In the genomic region with DNA sequence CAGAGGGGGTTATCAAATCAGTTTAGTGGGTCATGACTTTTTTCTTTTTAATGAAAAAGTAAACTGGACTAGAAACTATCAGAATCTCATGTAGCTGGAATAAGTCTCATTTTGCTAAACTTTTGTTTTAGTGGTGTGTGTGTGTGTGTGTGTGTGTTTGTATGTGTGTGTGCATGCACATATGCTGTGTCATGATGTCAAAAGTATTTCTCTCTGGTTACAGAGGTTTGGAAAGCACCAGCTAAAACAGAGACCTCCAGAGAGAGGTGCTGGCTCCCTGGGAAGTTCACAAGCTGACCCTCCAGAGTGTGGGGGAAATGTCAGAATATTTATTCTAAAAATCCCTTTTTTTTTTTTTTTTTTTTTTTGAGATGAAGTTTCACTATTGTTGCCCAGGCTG, we compare ENCODE assay signal across 18 cellular contexts.
DNase-seq lines count a peak whose midpoint lies in the region; ATAC-seq and TF ChIP-seq lines count a peak whose summit lies in the region.
"Had no signal": no experiment of that assay in that cellular context is flagged by ENCODE, and none has a peak within 500 bp of the region (broad histone marks: within the 10 kb centered on the region; RNA-seq: fewer than 3 reads in every experiment).

No MANE protein-coding gene starts in this region.

- dilution Hi-C loops in IMR-90 (cut with HindIII; ENCODE audit: low sequenced_read_pairs, unreplicated experiment), result no loop called here

- peak overlapping the region; percentile 89 to 95 (median 93) for H3K27ac Mint-ChIP-seq in CD14-positive monocyte
- H3K27ac Mint-ChIP-seq in activated CD8-positive, alpha-beta T cell treated with anti-CD3 and anti-CD28 coated beads, Interleukin-2, amount 10 ng/mL, durations not matched to agents 7 days and 5 days, result no peak overlapping the region

- no peak overlapping the region for H3K14ac ChIP-seq in IMR-90 (replicated peaks; ENCODE audit: low read depth, low read length)

- H3K9ac ChIP-seq in IMR-90 (ENCODE audit: low read depth, low read length), result 0 out of 2 replicates have a peak overlapping the region, but pooled peaks have one; percentile 22

- H3K9me3 ChIP-seq in IMR-90 (ENCODE audit: control insufficient read depth, insufficient read depth, low read length), result no peaks in the 10 kb centered on the region
- H3K9me3 ChIP-seq: SJCRH30, vagina had no signal

- H2BK5ac ChIP-seq in IMR-90 (ENCODE audit: low read depth, low read length, poor library complexity, severe bottlenecking), result no peak overlapping the region

- H3K23ac ChIP-seq in IMR-90 (ENCODE audit: low read depth, low read length), result no peak overlapping the region

- no TSS peak for BruUV-seq in IMR-90 (replicated peaks; lab: Mats Ljungman, UMichigan)

- H3K36me3 Mint-ChIP-seq in CD14-positive monocyte, result peaks cover 29 to 53% of the 10 kb centered on the region in 2 donors
- peaks cover 11% of the 10 kb centered on the region for H3K36me3 Mint-ChIP-seq in activated CD8-positive, alpha-beta T cell treated with anti-CD3 and anti-CD28 coated beads, Interleukin-2, amount 10 ng/mL, durations not matched to agents 7 days and 5 days (ENCODE audit: low read depth)

- no peak overlapping the region for H3K4me2 ChIP-seq in IMR-90 (ENCODE audit: low read depth, low read length)

- peaks cover 66% of the 10 kb centered on the region for H3K4me1 Mint-ChIP-seq in CD14-positive monocyte
- peaks cover 17% of the 10 kb centered on the region for H3K4me1 Mint-ChIP-seq in activated CD8-positive, alpha-beta T cell treated with anti-CD3 and anti-CD28 coated beads, Interleukin-2, amount 10 ng/mL, durations not matched to agents 7 days and 5 days (ENCODE audit: low read depth)

- peak overlapping the region; percentile 68 to 73 for H3K4me3 Mint-ChIP-seq in CD14-positive monocyte
- no peak overlapping the region for H3K4me3 Mint-ChIP-seq in activated CD8-positive, alpha-beta T cell treated with anti-CD3 and anti-CD28 coated beads, Interleukin-2, amount 10 ng/mL, durations not matched to agents 7 days and 5 days
- H3K4me3 Mint-ChIP-seq: T-helper 17 cell had no signal

- H3K4me1 ChIP-seq in IMR-90 (ENCODE audit: control insufficient read depth, insufficient read depth, low read length), result peaks cover 10% of the 10 kb centered on the region
- H3K4me1 ChIP-seq: SJCRH30 had no signal

- peak overlapping the region; percentile 55; the same call in 1 of the 2 replicates for H3K4ac ChIP-seq in IMR-90 (ENCODE audit: low read depth, low read length)

- H2BK120ac ChIP-seq in IMR-90 (ENCODE audit: low read depth, low read length), result no peak overlapping the region

- no peaks in the 10 kb centered on the region for H3K27me3 ChIP-seq in IMR-90 (ENCODE audit: control insufficient read depth, insufficient read depth, low read length)
- H3K27me3 ChIP-seq: SJCRH30, vagina had no signal

- peaks cover 13% of the 10 kb centered on the region; the same call in 1 of the 2 replicates for H3K9me1 ChIP-seq in IMR-90 (ENCODE audit: insufficient read depth, low read length)

- no peak overlapping the region for H2AFZ ChIP-seq in IMR-90 (replicated peaks; ENCODE audit: low read length, poor library complexity)

- POLR2A ChIA-PET in IMR-90 (lab: Charles Lee; ENCODE audit: unreplicated experiment), result no interaction called here
- POLR2A ChIA-PET in activated CD8-positive, alpha-beta T cell treated with anti-CD3 and anti-CD28 coated beads, Interleukin-2, amount 10 ng/mL, durations not matched to agents 7 days and 5 days (lab: Charles Lee), result no interaction called here

- no peak overlapping the region for H3K4me3 ChIP-seq in IMR-90 (ENCODE audit: insufficient read depth, low read depth, low read length)
- no peak overlapping the region for H3K4me3 ChIP-seq in fibroblast of mammary gland (ENCODE audit: control insufficient read depth, low read depth, low read length)
- H3K4me3 ChIP-seq: SJCRH30, vagina had no signal

- no peak overlapping the region; the same call in 1 of the 2 replicates for H3K18ac ChIP-seq in IMR-90 (ENCODE audit: low read depth, low read length)

- H2BK15ac ChIP-seq in IMR-90 (ENCODE audit: low read depth, low read length), result peak overlapping the region; percentile 14; the same call in 1 of the 3 replicates

- TF ChIP-seq CTCF in CD14-positive monocyte (IDR thresholded peaks at IDR 0.05), result no peak
- no peak for TF ChIP-seq CTCF in IMR-90 (conservative IDR thresholded peaks at IDR 0.05; ENCODE audit: low read depth, low read length)
- TF ChIP-seq CTCF in fibroblast of mammary gland (conservative IDR thresholded peaks at IDR 0.05; ENCODE audit: control insufficient read depth, insufficient read depth, low read depth, low read length), result no peak

- peaks cover 0 to 2% (median 0%) of the 10 kb centered on the region in 7 donors for H3K9me3 Mint-ChIP-seq in CD14-positive monocyte
- H3K9me3 Mint-ChIP-seq in activated CD8-positive, alpha-beta T cell treated with anti-CD3 and anti-CD28 coated beads, Interleukin-2, amount 10 ng/mL, durations not matched to agents 7 days and 5 days (ENCODE audit: insufficient read depth), result no peaks in the 10 kb centered on the region

- peaks cover 1 to 2% (median 2%) of the 10 kb centered on the region in 3 donors for H3K27me3 Mint-ChIP-seq in CD14-positive monocyte (ENCODE audit: low read depth in 3 of 3)
- H3K27me3 Mint-ChIP-seq in activated CD8-positive, alpha-beta T cell treated with anti-CD3 and anti-CD28 coated beads, Interleukin-2, amount 10 ng/mL, durations not matched to agents 7 days and 5 days (ENCODE audit: low read depth), result no peaks in the 10 kb centered on the region
- H3K27me3 Mint-ChIP-seq: T-helper 17 cell had no signal

- H4K8ac ChIP-seq in IMR-90 (ENCODE audit: low read depth in 2 of 2, low read length in 2 of 2), result no peak overlapping the region; a peak in 1 of 4 replicates

- ATAC-seq in IMR-90 (ENCODE audit: low read depth) (peak; percentile 57), HG02884 (IDR thresholded peaks at IDR 0.05; ENCODE audit: unreplicated experiment) (no peak), left ventricle myocardium superior (no peak), HG03280 (IDR thresholded peaks at IDR 0.05; ENCODE audit: unreplicated experiment) (no peak)
- ATAC-seq in activated CD8-positive, alpha-beta T cell treated with anti-CD3 and anti-CD28 coated beads, Interleukin-2, amount 10 ng/mL, durations not matched to agents 7 days and 5 days, result no peak

- CTCF ChIA-PET in IMR-90 (lab: Yijun Ruan, JAX), result interaction anchor here (0.6 to 0.9 kb wide), 4 partner anchors 10 to 122 kb away, joined by 3 to 5 read pairs (median 3); no protein-coding TSS in a partner anchor
- CTCF ChIA-PET in activated CD8-positive, alpha-beta T cell treated with anti-CD3 and anti-CD28 coated beads, Interleukin-2, amount 10 ng/mL, durations not matched to agents 7 days and 5 days (lab: Charles Lee), result no interaction called here

- no peak overlapping the region for H2AK9ac ChIP-seq in IMR-90 (replicated peaks; ENCODE audit: low read depth, low read length, poor library complexity)

- no peak overlapping the region for H4K91ac ChIP-seq in IMR-90 (ENCODE audit: insufficient read depth, low read depth, low read length)

- no peak overlapping the region for H4K5ac ChIP-seq in IMR-90 (ENCODE audit: low read depth, low read length)

- no peak overlapping the region for H3K27ac ChIP-seq in IMR-90 (ENCODE audit: insufficient read depth, low read length)
- H3K27ac ChIP-seq: SJCRH30, vagina had no signal

- no peak overlapping the region for H3K56ac ChIP-seq in IMR-90 (ENCODE audit: extremely low read depth, insufficient read depth, low read length)

- 0 out of 2 replicates have a peak overlapping the region, but pooled peaks have one; percentile 20 for H2BK20ac ChIP-seq in IMR-90 (ENCODE audit: low read depth, low read length)

- no peaks in the 10 kb centered on the region; the same call in 1 of the 2 replicates for H3K36me3 ChIP-seq in IMR-90 (ENCODE audit: control insufficient read depth, insufficient read depth, low read length)
- H3K36me3 ChIP-seq: SJCRH30, vagina had no signal

- no peak for TF ChIP-seq RAD21 in IMR-90 (IDR thresholded peaks at IDR 0.05; ENCODE audit: low read length)

- H4K20me1 ChIP-seq in IMR-90 (ENCODE audit: insufficient read depth, low read length), result no peaks in the 10 kb centered on the region; the same call in 1 of the 2 replicates

- in situ Hi-C loops in IMR-90 (cut with MboI; ENCODE audit: low sequenced_read_pairs), result no loop called here

- intact Hi-C loops in CD14-positive monocyte (cut with micrococcal nuclease), result no loop called here
- intact Hi-C loops in IMR-90 (cut with micrococcal nuclease), result no loop called here
- intact Hi-C loops in posterior vena cava (cut with DNase I), result no loop called here
- intact Hi-C loops in left ventricle myocardium superior (cut with micrococcal nuclease), result no loop called here

- DNase-seq in CD14-positive monocyte (ENCODE audit: low spot score) (peak; percentile 33), IMR-90 (peak; percentile 78), fibroblast of mammary gland (ENCODE audit: low read depth) (peak; percentile 54), posterior vena cava (ENCODE audit: low spot score) (peak; percentile 14), left ventricle myocardium superior (no peak)
- no peak for DNase-seq in activated CD8-positive, alpha-beta T cell treated with anti-CD3 and anti-CD28 coated beads, Interleukin-2, amount 10 ng/mL, durations not matched to agents 7 days and 5 days
- DNase-seq: activated CD4-positive, alpha-beta T cell treated with anti-CD3 and anti-CD28 coated beads for 1 hour; activated naive CD4-positive, alpha-beta T cell treated with Interleukin-2 at 50 U/mL for 16 hours; cortex of kidney; head of caudate nucleus; KBM-7; NCI-H2107; OCI-M1; SJCRH30; T-helper 17 cell had no signal

- no peak overlapping the region for H2AK5ac ChIP-seq in IMR-90 (ENCODE audit: low read depth, low read length)

- TF ChIP-seq POLR2A in IMR-90 (IDR thresholded peaks at IDR 0.05; ENCODE audit: low read depth, low read length), result no peak

- peaks cover 0 to 21% of the 10 kb centered on the region in 2 experiments; a peak in 2 of 4 replicates for H3K79me1 ChIP-seq in IMR-90 (ENCODE audit: low read depth in 1 of 2, low read length in 2 of 2)

TF ChIP-seq in IMR-90, 13 proteins besides CTCF, POLR2A, EP300 and RAD21:
- no peak for TF ChIP-seq CEBPB (IDR thresholded peaks at IDR 0.05; ENCODE audit: low read depth, low read length)
- TF ChIP-seq NFE2L2 (IDR thresholded peaks at IDR 0.05; ENCODE audit: low read depth, low read length), result peak; percentile 90

Comparison
In these comparisons a context has a peak if more than half of its experiments do, and no peak if none do; other contexts are left out.
1. DNase-seq: peak in CD14-positive monocyte (single experiment), IMR-90 (single experiment), fibroblast of mammary gland (single experiment) and posterior vena cava (single experiment); none in activated CD8-positive, alpha-beta T cell treated with anti-CD3 and anti-CD28 coated beads, Interleukin-2, amount 10 ng/mL, durations not matched to agents 7 days and 5 days (single experiment) and left ventricle myocardium superior (single experiment).